ENCODE assay signal across 1 cellular context in the genomic region with DNA sequence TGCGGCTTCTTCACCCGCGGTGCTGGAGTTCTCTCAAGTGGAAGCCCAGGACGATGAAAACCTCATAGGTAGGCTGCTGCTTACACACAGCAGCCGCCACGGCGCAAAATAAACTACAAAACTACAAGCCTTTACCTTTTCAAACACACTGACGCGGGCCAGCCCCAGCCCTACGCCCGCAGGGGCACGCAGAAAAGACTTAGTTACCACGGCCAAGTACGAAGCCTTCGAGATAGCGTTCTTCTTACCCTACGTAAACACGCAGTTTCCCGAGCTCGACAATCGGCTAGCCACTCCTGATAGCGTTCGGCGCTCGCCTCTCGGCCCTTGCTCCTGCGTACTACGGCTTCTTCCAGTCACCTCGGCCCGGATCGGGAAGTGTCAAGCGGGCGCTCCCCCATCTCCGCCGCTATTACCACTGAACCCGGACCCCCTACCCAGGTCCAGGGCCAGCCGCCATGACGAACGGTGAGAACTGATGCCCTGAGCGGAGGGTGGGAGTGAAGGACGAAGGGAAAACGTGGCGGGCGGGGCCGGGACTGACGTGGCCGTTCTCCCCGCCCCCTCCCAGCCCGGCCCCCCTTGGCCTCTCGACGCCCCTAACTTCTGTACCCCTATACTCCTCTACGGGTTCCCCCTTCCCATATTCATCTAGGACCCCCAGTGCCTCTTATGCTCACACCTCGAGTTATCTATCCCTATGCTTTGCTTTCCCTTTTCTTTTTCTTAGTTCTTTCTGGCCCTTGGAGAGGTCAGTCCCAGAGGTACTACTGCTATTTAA.
TF ChIP-seq lines count a peak whose summit lies in the region.

Gene TMEM167B, plus strand, starts transcription at position 350 of the 781 bp plus-strand sequence. Its CDS starts 109 bp downstream, at position 459.

TF ChIP-seq in IMR-90, 13 proteins besides CTCF, POLR2A, EP300 and RAD21 (continued from another document):
- no peak for TF ChIP-seq RCOR1 (IDR thresholded peaks at IDR 0.05; ENCODE audit: insufficient replicate concordance, low read length)
- 0 out of 2 replicates have a peak, but pooled peaks have one; percentile 13 for TF ChIP-seq MXI1 (IDR thresholded peaks at IDR 0.05; ENCODE audit: borderline replicate concordance, low read depth, low read length)
- TF ChIP-seq CEBPB (IDR thresholded peaks at IDR 0.05; ENCODE audit: low read depth, low read length) = no peak
- TF ChIP-seq CHD1 (IDR thresholded peaks at IDR 0.05; ENCODE audit: low read depth, low read length) = 0 out of 2 replicates have a peak, but pooled peaks have one; percentile 12
- peak; percentile 15; the same call in 1 of the 2 replicates for TF ChIP-seq USF2 (IDR thresholded peaks at IDR 0.05; ENCODE audit: low read depth, low read length)
- TF ChIP-seq FOS (IDR thresholded peaks at IDR 0.05; ENCODE audit: low read depth, low read length) = no peak
- TF ChIP-seq MAFK (IDR thresholded peaks at IDR 0.05; ENCODE audit: low read depth, low read length) = no peak; the same call in 1 of the 2 replicates
